ENCODE assay signal across 1 cellular context in genomic region chr13:27383104-27383921, GRCh38.
TF ChIP-seq lines count a peak whose summit lies in the region.

No MANE protein-coding gene starts in this region.

TF ChIP-seq in GM23338, 12 proteins besides CTCF, POLR2A, EP300 and RAD21 (continued from another document):
- TF ChIP-seq ZNF462 (CRISPR knock-in tag; IDR thresholded peaks at IDR 0.05) (no peak), ZNF114 (CRISPR knock-in tag; IDR thresholded peaks at IDR 0.05) (no peak), NANOG (IDR thresholded peaks at IDR 0.05; ENCODE audit: borderline replicate concordance) (no peak)
